32 cellular contexts compared by ENCODE assay signal in the genomic region with DNA sequence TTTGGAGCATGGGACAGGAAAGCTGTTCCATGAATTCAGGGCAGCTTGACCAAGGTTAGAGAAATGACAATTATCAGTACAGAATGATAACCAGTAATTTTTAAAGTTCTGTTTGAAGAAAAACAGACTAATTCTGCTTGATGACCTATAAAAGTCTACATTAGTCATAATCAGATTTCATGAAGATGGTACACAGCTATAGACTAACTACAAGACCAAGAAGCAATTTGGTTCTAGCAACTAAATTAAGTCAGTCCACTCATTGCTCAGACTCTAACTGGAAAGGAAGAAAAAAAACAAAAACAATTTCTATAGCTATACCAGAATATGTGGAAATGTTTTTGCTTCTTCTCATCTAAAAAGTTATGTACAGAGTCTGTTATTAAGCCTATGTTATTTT.
"Had no signal": no experiment of that assay in that cellular context is flagged by ENCODE, and none has a peak within 500 bp of the region (broad histone marks: within the 10 kb centered on the region; RNA-seq: fewer than 3 reads in every experiment).

No MANE protein-coding gene starts in this region.

- FAIRE-seq: astrocyte, RCC 7860 had no signal

- H3K9me3 Mint-ChIP-seq: activated CD4-positive, alpha-beta T cell treated with anti-CD3 and anti-CD28 coated beads, Interleukin-2, amount 10 ng/mL, durations not matched to agents 7 days and 5 days; activated naive CD4-positive, alpha-beta T cell treated with anti-CD3 and anti-CD28 coated beads for 36 hours; activated T-cell treated with anti-CD3 and anti-CD28 coated beads, Interleukin-2, amount 50 U/mL, for 24 hours had no signal

- H3K4me3 ChIP-seq: adrenal gland, body of pancreas, breast epithelium, PC-9 had no signal

- H3K27ac ChIP-seq: body of pancreas, breast epithelium, KMS-11, PC-9, WERI-Rb-1 had no signal

- H3K27me3 Mint-ChIP-seq: activated CD4-positive, alpha-beta T cell treated with anti-CD3 and anti-CD28 coated beads, Interleukin-2, amount 10 ng/mL, durations not matched to agents 7 days and 5 days; activated T-cell treated with anti-CD3 and anti-CD28 coated beads, Interleukin-2, amount 50 U/mL, for 24 hours had no signal

- H3K4me3 Mint-ChIP-seq: activated CD4-positive, alpha-beta T cell treated with anti-CD3 and anti-CD28 coated beads, Interleukin-2, amount 10 ng/mL, durations not matched to agents 7 days and 5 days; activated CD8-positive, alpha-beta T cell treated with anti-CD3 and anti-CD28 coated beads, Interleukin-2, amount 10 ng/mL, durations not matched to agents 7 days and 5 days; activated naive CD4-positive, alpha-beta T cell treated with anti-CD3 and anti-CD28 coated beads for 36 hours; activated T-cell treated with anti-CD3 and anti-CD28 coated beads, Interleukin-2, amount 50 U/mL, for 24 hours had no signal

- H3K27me3 ChIP-seq: adrenal gland, body of pancreas, breast epithelium had no signal

- H3K9me3 ChIP-seq: adrenal gland, body of pancreas, breast epithelium had no signal

- H3K36me3 ChIP-seq: adrenal gland, breast epithelium, WERI-Rb-1 had no signal

- H3K27ac Mint-ChIP-seq: activated CD4-positive, alpha-beta T cell treated with anti-CD3 and anti-CD28 coated beads, Interleukin-2, amount 10 ng/mL, durations not matched to agents 7 days and 5 days; activated CD8-positive, alpha-beta T cell treated with anti-CD3 and anti-CD28 coated beads, Interleukin-2, amount 10 ng/mL, durations not matched to agents 7 days and 5 days; activated naive CD4-positive, alpha-beta T cell treated with anti-CD3 and anti-CD28 coated beads for 36 hours; activated naive CD4-positive, alpha-beta T cell treated with anti-CD3 and anti-CD28 coated beads, Interleukin-2, amount 50 U/mL, for 72 hours; activated T-cell treated with anti-CD3 and anti-CD28 coated beads, Interleukin-2, amount 50 U/mL, for 24 hours had no signal

- ATAC-seq: activated CD8-positive, alpha-beta T cell treated with anti-CD3 and anti-CD28 coated beads, Interleukin-2, amount 10 ng/mL, durations not matched to agents 7 days and 5 days had no signal

- DNase-seq: activated CD4-positive, alpha-beta T cell treated with anti-CD3 and anti-CD28 coated beads for 1 hour; activated CD4-positive, alpha-beta T cell treated with anti-CD3 and anti-CD28 coated beads, Interleukin-2, amount 10 ng/mL, durations not matched to agents 7 days and 5 days; activated CD4-positive, alpha-beta T cell treated with anti-CD3 and anti-CD28 coated beads, Interleukin-2, amount 50 U/mL, for 48 hours; activated CD4-positive, CD25-positive, alpha-beta regulatory T cell; activated CD8-positive, alpha-beta T cell treated with anti-CD3 and anti-CD28 coated beads, Interleukin-2, amount 10 ng/mL, durations not matched to agents 7 days and 5 days; activated gamma-delta T cell treated with Interleukin-2 at 50 U/mL for 16 hours; activated naive CD4-positive, alpha-beta T cell treated with anti-CD3 and anti-CD28 coated beads for 36 hours; activated T-cell treated with anti-CD3 and anti-CD28 coated beads, Interleukin-2, amount 50 U/mL, for 24 hours; body of pancreas; MM.1S; NCI-H1092; NCI-H1436 treated with DMSO at 0.1 percent for 48 hours; NCI-H1694 treated with DMSO at 0.1 percent for 48 hours; NCI-H2029; NCI-H345; NCI-H510A; NCI-H526; NCI-H748 treated with DMSO at 0.1 percent for 48 hours; NK-92 treated with Interleukin-12 subunit alpha and Interleukin-12 subunit beta, amount 100 ng/mL, for 24 hours; PC-9; Right ventricle myocardium superior; SW 1271; T-helper 1 cell; T-helper 2 cell; T-helper 9 cell; WERI-Rb-1 had no signal
